ENCODE assay signal across 11 cellular contexts in genomic region chr11:119307219-119307618, GRCh38. TPM values are rescaled to one million over a fixed set of nuclear protein-coding genes. Genes with fewer than 3 reads are reported as not detected.
A peak's percentile ranks its signal among the peaks of the same experiment; 100 is the strongest.
DNase-seq lines count a peak whose midpoint lies in the region; ATAC-seq, FAIRE-seq and TF ChIP-seq lines count a peak whose summit lies in the region.
"Had no signal": no experiment of that assay in that cellular context is flagged by ENCODE, and none has a peak within 500 bp of the region (broad histone marks: within the 10 kb centered on the region; RNA-seq: fewer than 3 reads in every experiment).

No MANE protein-coding gene starts in this region.

- no peaks in the 10 kb centered on the region for H3K27me3 ChIP-seq in BJ (ENCODE audit: control insufficient read depth, insufficient read depth, low read length)
- H3K27me3 ChIP-seq in IMR-90 (ENCODE audit: control insufficient read depth, insufficient read depth, low read length), result no peaks in the 10 kb centered on the region
- H3K27me3 ChIP-seq in K562 (ENCODE audit: control insufficient read depth in 2 of 2, insufficient read depth in 2 of 2, low read length in 2 of 2), result no peaks in the 10 kb centered on the region
- no peaks in the 10 kb centered on the region for H3K27me3 ChIP-seq in PC-9 (ENCODE audit: insufficient read depth, low read depth)

- peaks cover 8% of the 10 kb centered on the region for H3K4me1 ChIP-seq in IMR-90 (ENCODE audit: control insufficient read depth, insufficient read depth, low read length)
- H3K4me1 ChIP-seq in K562 (replicated peaks in 1 of 2; ENCODE audit: control insufficient read depth in 2 of 2, insufficient read depth in 2 of 2, low read length in 2 of 2), result peaks cover 0 to 8% of the 10 kb centered on the region in 2 experiments; a peak in 2 of 5 replicates
- no peaks in the 10 kb centered on the region for H3K4me1 ChIP-seq in PC-9 (replicated peaks; ENCODE audit: insufficient read depth)

- peaks cover 4 to 35% of the 10 kb centered on the region in 2 experiments; a peak in 3 of 4 replicates for H3K79me1 ChIP-seq in IMR-90 (ENCODE audit: low read depth in 1 of 2, low read length in 2 of 2)

- H3K4me2 ChIP-seq in IMR-90 (ENCODE audit: low read depth, low read length) (no peak overlapping the region), K562 (ENCODE audit: insufficient read depth, low read length) (no peak overlapping the region), PC-9 (no peak overlapping the region)

- TF ChIP-seq RAD21 in IMR-90 (IDR thresholded peaks at IDR 0.05; ENCODE audit: low read length) (no peak; the same call in 1 of the 2 replicates), K562 (CRISPR knock-in tag; conservative IDR thresholded peaks at IDR 0.05 in 1 of 2, IDR thresholded peaks at IDR 0.05 in 1 of 2) (no peak; a peak in 1 of 4 replicates)

- H3K36me3 ChIP-seq in BJ (ENCODE audit: control insufficient read depth, insufficient read depth, low read length) (peaks cover 4% of the 10 kb centered on the region; the same call in 1 of the 2 replicates), IMR-90 (ENCODE audit: control insufficient read depth, insufficient read depth, low read length) (peaks cover 50% of the 10 kb centered on the region), K562 (ENCODE audit: control insufficient read depth, insufficient read depth, low read length) (peaks cover 76% of the 10 kb centered on the region), PC-9 (ENCODE audit: low read depth) (peaks cover 15% of the 10 kb centered on the region; the same call in 1 of the 2 replicates)

- H3K56ac ChIP-seq in IMR-90 (ENCODE audit: extremely low read depth, insufficient read depth, low read length), result no peak overlapping the region

- dilution Hi-C loops in IMR-90 (cut with HindIII; ENCODE audit: low sequenced_read_pairs, unreplicated experiment), result no loop called here

- peak overlapping the region; percentile 92 to 100 (median 99) for H3K27ac Mint-ChIP-seq in naive thymus-derived CD8-positive, alpha-beta T cell

- no peak overlapping the region for H3K14ac ChIP-seq in IMR-90 (replicated peaks; ENCODE audit: low read depth, low read length)

- H3K9me1 ChIP-seq in IMR-90 (ENCODE audit: insufficient read depth, low read length) (peaks cover 10% of the 10 kb centered on the region), K562 (ENCODE audit: control insufficient read depth, insufficient read depth, low read length) (no peaks in the 10 kb centered on the region)

- no peak overlapping the region for H2AK5ac ChIP-seq in IMR-90 (ENCODE audit: low read depth, low read length)

- no peak overlapping the region for H2BK15ac ChIP-seq in IMR-90 (ENCODE audit: low read depth, low read length)

- intact Hi-C loops in IMR-90 (cut with micrococcal nuclease), result no loop called here
- intact Hi-C loops in K562 (cut with micrococcal nuclease), result no loop called here
- intact Hi-C loops in PC-9 (cut with micrococcal nuclease; ENCODE audit: unreplicated experiment), result no loop called here

- H3K9ac ChIP-seq in IMR-90 (ENCODE audit: low read depth, low read length), result no peak overlapping the region
- H3K9ac ChIP-seq in K562 (ENCODE audit: insufficient read depth in 1 of 2, low read depth in 2 of 2, low read length in 2 of 2), result no peak overlapping the region

- no peaks in the 10 kb centered on the region for H3K9me3 Mint-ChIP-seq in naive thymus-derived CD8-positive, alpha-beta T cell

- no CpG with 5 or more reads among the region's 1 CpG for WGBS in IMR-90 (ENCODE audit: extremely low coverage in 2 of 2, insufficient read length in 1 of 2), 2 experiments
- WGBS in K562 (ENCODE audit: insufficient coverage, low coverage, missing lambda C conversion rate), result 33% methylated on average over 1 of the region's 1 CpG

- H3K9me3 ChIP-seq in IMR-90 (ENCODE audit: control insufficient read depth, insufficient read depth, low read length) (no peaks in the 10 kb centered on the region), K562 (replicated peaks; ENCODE audit: control insufficient read depth, insufficient read depth, low read depth, low read length) (no peaks in the 10 kb centered on the region), PC-9 (ENCODE audit: insufficient read depth, low read depth) (no peaks in the 10 kb centered on the region)

- DNase-seq in BJ (ENCODE audit: low read depth) (no peak), IMR-90 (no peak), K562 (ENCODE audit: extremely low read depth in 1 of 4, low spot score in 3 of 4) (peak in 1 of 4 experiments; percentile 42), PC-9 (no peak), NCI-H345 (lab: John Stamatoyannopoulos, UW) (no peak)
- no peak for DNase-seq in naive thymus-derived CD8-positive, alpha-beta T cell
- DNase-seq: activated CD4-positive, alpha-beta T cell treated with anti-CD3 and anti-CD28 coated beads for 4 hours; NCI-H748 treated with DMSO at 0.1 percent for 48 hours had no signal

- no peak overlapping the region for H3K4me3 ChIP-seq in BJ (ENCODE audit: low read depth, low read length)
- H3K4me3 ChIP-seq in IMR-90 (ENCODE audit: insufficient read depth, low read depth, low read length), result no peak overlapping the region
- no peak overlapping the region for H3K4me3 ChIP-seq in K562
- no peak overlapping the region for H3K4me3 ChIP-seq in PC-9

- peaks cover 20 to 41% (median 31%) of the 10 kb centered on the region in 4 donors for H3K4me1 Mint-ChIP-seq in naive thymus-derived CD8-positive, alpha-beta T cell

- peak overlapping the region in 4 of 10 donors; percentile 24 to 87 (median 80) for H3K4me3 Mint-ChIP-seq in naive thymus-derived CD8-positive, alpha-beta T cell

- no peaks in the 10 kb centered on the region for H3K27me3 Mint-ChIP-seq in naive thymus-derived CD8-positive, alpha-beta T cell

- H3K9me2 ChIP-seq in PC-9 (ENCODE audit: insufficient read depth), result no peaks in the 10 kb centered on the region

- H3F3A ChIP-seq in PC-9 (ENCODE audit: insufficient read depth, low read depth), result peaks cover 17% of the 10 kb centered on the region

- H2AK9ac ChIP-seq in IMR-90 (replicated peaks; ENCODE audit: low read depth, low read length, poor library complexity), result no peak overlapping the region

- H3K79me2 ChIP-seq in K562 (ENCODE audit: control insufficient read depth, insufficient read depth, low read length), result no peaks in the 10 kb centered on the region
- H3K79me2 ChIP-seq in PC-9 (ENCODE audit: low read depth), result no peaks in the 10 kb centered on the region

- ATAC-seq in IMR-90 (ENCODE audit: low read depth) (peak; percentile 40; the same call in 1 of the 2 replicates), K562 (peak; percentile 71), esophagus mucosa (no peak), GM21786 (IDR thresholded peaks at IDR 0.05; ENCODE audit: unreplicated experiment) (no peak)
- ATAC-seq in naive thymus-derived CD8-positive, alpha-beta T cell, result no peak

- FAIRE-seq in K562 (lab: Jason Lieb, UNC), result peak; percentile 32

- peaks cover 7% of the 10 kb centered on the region for H4K20me1 ChIP-seq in IMR-90 (ENCODE audit: insufficient read depth, low read length)
- H4K20me1 ChIP-seq in K562 (replicated peaks; ENCODE audit: control insufficient read depth, insufficient read depth, low read length), result no peaks in the 10 kb centered on the region
- H4K20me1 ChIP-seq in PC-9 (ENCODE audit: insufficient read depth), result no peaks in the 10 kb centered on the region

- H4K5ac ChIP-seq in IMR-90 (ENCODE audit: low read depth, low read length), result no peak overlapping the region

- BruUV-seq in IMR-90 (replicated peaks; lab: Mats Ljungman, UMichigan) (no TSS peak), K562 (replicated peaks; lab: Mats Ljungman, UMichigan) (no TSS peak), PC-9 (replicated peaks; lab: Mats Ljungman, UMichigan) (no TSS peak)

- no peak overlapping the region for H2BK20ac ChIP-seq in IMR-90 (ENCODE audit: low read depth, low read length)

- H3K36me3 Mint-ChIP-seq in naive thymus-derived CD8-positive, alpha-beta T cell, result peaks cover 5 to 35% (median 6%) of the 10 kb centered on the region in 3 donors

- no peak overlapping the region for H3K4ac ChIP-seq in IMR-90 (ENCODE audit: low read depth, low read length)

- H3K23ac ChIP-seq in IMR-90 (ENCODE audit: low read depth, low read length), result no peak overlapping the region

- H4K8ac ChIP-seq in IMR-90 (ENCODE audit: low read depth in 2 of 2, low read length in 2 of 2), result no peak overlapping the region

- H2AFZ ChIP-seq in IMR-90 (replicated peaks; ENCODE audit: low read length, poor library complexity) (no peak overlapping the region), K562 (ENCODE audit: low read depth, low read length) (no peak overlapping the region), PC-9 (no peak overlapping the region)

- in situ Hi-C loops in IMR-90 (cut with MboI; ENCODE audit: low sequenced_read_pairs), result no loop called here
- in situ Hi-C loops in K562 (cut with MboI), result no loop called here

- no peak for TF ChIP-seq EP300 in K562 (IDR thresholded peaks at IDR 0.05; ENCODE audit: low read length)

- no peak overlapping the region for H3K27ac ChIP-seq in IMR-90 (ENCODE audit: insufficient read depth, low read length)
- H3K27ac ChIP-seq in K562 (ENCODE audit: extremely low read depth, low read depth, low read length), result no peak overlapping the region
- no peak overlapping the region for H3K27ac ChIP-seq in PC-9

- H2BK5ac ChIP-seq in IMR-90 (ENCODE audit: low read depth, low read length, poor library complexity, severe bottlenecking), result no peak overlapping the region

- no peak overlapping the region for H2BK120ac ChIP-seq in IMR-90 (ENCODE audit: low read depth, low read length)

- TF ChIP-seq POLR2A in IMR-90 (IDR thresholded peaks at IDR 0.05; ENCODE audit: low read depth, low read length), result no peak
- no peak for TF ChIP-seq POLR2A in K562 (conservative IDR thresholded peaks at IDR 0.05)

- peak; percentile 17; the same call in 1 of the 2 replicates for TF ChIP-seq CTCF in BJ (IDR thresholded peaks at IDR 0.05; ENCODE audit: insufficient read depth, low read depth, low read length)
- peak; percentile 30; the same call in 1 of the 2 replicates for TF ChIP-seq CTCF in IMR-90 (conservative IDR thresholded peaks at IDR 0.05; ENCODE audit: low read depth, low read length)
- TF ChIP-seq CTCF in K562 (IDR thresholded peaks at IDR 0.05 in 2 of 3, conservative IDR thresholded peaks at IDR 0.05 in 1 of 3; ENCODE audit: insufficient read depth in 2 of 3, low read depth in 1 of 3, low read length in 3 of 3), result peak; percentile 25 to 46 (median 31); a peak in 4 of 6 replicates
- TF ChIP-seq CTCF in PC-9 (conservative IDR thresholded peaks at IDR 0.05), result no peak

- no peak overlapping the region for H4K91ac ChIP-seq in IMR-90 (ENCODE audit: insufficient read depth, low read depth, low read length)

- no peak overlapping the region for H3K18ac ChIP-seq in IMR-90 (ENCODE audit: low read depth, low read length)

- POLR2A ChIA-PET in BJ (lab: Charles Lee) (no interaction called here), IMR-90 (lab: Charles Lee; ENCODE audit: unreplicated experiment) (interaction anchor here (1.1 kb wide), 1 partner anchor 14 kb away, joined by 4 read pairs; no protein-coding TSS in a partner anchor), K562 (lab: Yijun Ruan, JAX) (interaction anchor here (0.8 to 2.5 kb wide), 5 partner anchors 9 to 18 kb away, joined by 3 to 14 read pairs (median 4); partner anchors contain the start of gene MCAM), PC-9 (lab: Charles Lee; ENCODE audit: unreplicated experiment) (interaction anchor here (0.7 kb wide), 2 partner anchors 100 to 1029 kb away, joined by 6 to 21 read pairs; no protein-coding TSS in a partner anchor)
- POLR2A ChIA-PET in naive thymus-derived CD8-positive, alpha-beta T cell (lab: Charles Lee), result interaction anchor here (0.5 to 7.8 kb wide), 8 partner anchors 9 to 222 kb away, joined by 3 to 138 read pairs (median 4); partner anchors contain the start of genes MCAM and RNF26

- CTCF ChIA-PET in BJ (lab: Yijun Ruan, JAX), result interaction anchor here (0.6 to 2.4 kb wide), 9 partner anchors 9 to 414 kb away, joined by 3 to 11 read pairs (median 4); no protein-coding TSS in a partner anchor
- CTCF ChIA-PET in IMR-90 (lab: Yijun Ruan, JAX), result interaction anchor here (0.9 to 1.2 kb wide), 3 partner anchors 8 to 33 kb away, joined by 3 to 4 read pairs (median 4); no protein-coding TSS in a partner anchor
- CTCF ChIA-PET in K562 (lab: Yijun Ruan, JAX; ENCODE audit: low intra/inter-chr PET ratio), result interaction anchor here (0.6 kb wide), 1 partner anchor 211 kb away, joined by 3 read pairs; no protein-coding TSS in a partner anchor
- CTCF ChIA-PET in PC-9 (lab: Charles Lee), result interaction anchor here (0.7 kb wide), 1 partner anchor 31 kb away, joined by 3 read pairs; no protein-coding TSS in a partner anchor

RNA-seq across cellular contexts. Expression of gene MCAM, which starts 9.7 kb away (rescaled TPM):
- 11.6 and 19.2 TPM in 2 replicates for polyA plus RNA-seq in BJ (2011; rRNA removed)
- 7.8 and 10.7 TPM in 2 replicates for polyA minus RNA-seq in BJ (2011; rRNA and poly(A)+ RNA removed)
- 131 and 165 TPM in 2 replicates for total RNA-seq in IMR-90 (2012; rRNA removed)
- polyA plus RNA-seq in IMR-90 (2012; rRNA removed), result 79.4 and 95.1 TPM in 2 replicates
- polyA plus RNA-seq in IMR-90 (2012; cell fraction: cytosol; rRNA removed), result 197 and 220 TPM in 2 replicates
- 58.2 and 150 TPM in 2 replicates for polyA plus RNA-seq in IMR-90 (2012; cell fraction: nucleus; rRNA removed; ENCODE audit: low replicate concordance)
- 64.2 and 225 TPM in 2 replicates for total RNA-seq in K562 (2011; cell fraction: chromatin; rRNA removed; ENCODE audit: low replicate concordance)
- 163 and 199 TPM in 2 replicates for total RNA-seq in K562 (2011; cell fraction: nucleolus; rRNA removed)
- total RNA-seq in K562 (2011; cell fraction: nucleoplasm; rRNA removed), result 109 and 119 TPM in 2 replicates
- total RNA-seq in K562 (2014; rRNA removed), result 79.0 and 79.5 TPM in 2 replicates
- total RNA-seq in K562 (2014; rRNA removed; fragmentation: Illumina TruSeq; extraction: Trizol), result 33.1 and 35.6 TPM in 2 replicates
- total RNA-seq in K562 (2015; rRNA removed; fragmentation: Illumina TruSeq; extraction: Trizol), result 25.8 and 27.1 TPM in 2 replicates
- 69.1 and 87.0 TPM in 2 replicates for total RNA-seq in K562 (2021)
- 38.0 and 53.6 TPM in 2 replicates for polyA plus RNA-seq in K562 (2011; rRNA removed)
- 86.7 and 421 TPM in 2 replicates for polyA plus RNA-seq in K562 (2011; cell fraction: cytosol; rRNA removed)
- polyA plus RNA-seq in K562 (2011; cell fraction: nucleus; rRNA removed), result 37.8 and 96.0 TPM in 2 replicates
- polyA plus RNA-seq in K562 (2012), result 36.5 and 57.4 TPM in 2 replicates
- polyA plus RNA-seq in K562 (2014; fragmentation: Illumina TruSeq; extraction: Trizol), result 68.2 and 101 TPM in 2 replicates
- polyA plus RNA-seq in K562 (2014; fragmentation: Nextera tagmentation; extraction: Ambion mirVana), result 10 to 100 TPM; 14.7 to 15.6 TPM
- 57.5 and 118 TPM in 2 replicates for polyA plus RNA-seq in K562 (2014; rRNA removed)
- 17.7 and 42.5 TPM in 2 replicates for polyA minus RNA-seq in K562 (2011; rRNA and poly(A)+ RNA removed)
- polyA minus RNA-seq in K562 (2011; cell fraction: cytosol; rRNA and poly(A)+ RNA removed), result 43.6 and 63.5 TPM in 2 replicates
- polyA minus RNA-seq in K562 (2011; cell fraction: nucleus; rRNA and poly(A)+ RNA removed), result 33.2 and 52.1 TPM in 2 replicates
- under 1 TPM; 0.33 to 0.55 TPM for total RNA-seq in naive thymus-derived CD8-positive, alpha-beta T cell
- 1 to 10 TPM in 1 of 3 donors, under 1 TPM in 2; 0.35 to 1.2 (median 0.65) TPM for polyA plus RNA-seq in naive thymus-derived CD8-positive, alpha-beta T cell
- total RNA-seq in PC-9 (2021), result 38.8 and 54.5 TPM in 2 replicates
- total RNA-seq in esophagus mucosa, result 25.0 TPM

RNA-seq across cellular contexts. Expression of gene RNF26, which starts 27.1 kb away (rescaled TPM):
- 38.4 and 65.1 TPM in 2 replicates for polyA plus RNA-seq in BJ (2011; rRNA removed)
- 59.0 and 73.0 TPM in 2 replicates for polyA minus RNA-seq in BJ (2011; rRNA and poly(A)+ RNA removed)
- total RNA-seq in IMR-90 (2012; rRNA removed), result 3.4 and 3.6 TPM in 2 replicates
- 36.7 and 38.1 TPM in 2 replicates for polyA plus RNA-seq in IMR-90 (2012; rRNA removed)
- polyA plus RNA-seq in IMR-90 (2012; cell fraction: cytosol; rRNA removed), result 34.0 and 44.0 TPM in 2 replicates
- 7.8 and 14.3 TPM in 2 replicates for polyA plus RNA-seq in IMR-90 (2012; cell fraction: nucleus; rRNA removed; ENCODE audit: low replicate concordance)
- 18.1 and 52.5 TPM in 2 replicates for total RNA-seq in K562 (2011; cell fraction: chromatin; rRNA removed; ENCODE audit: low replicate concordance)
- total RNA-seq in K562 (2011; cell fraction: nucleolus; rRNA removed), result 71.2 and 72.0 TPM in 2 replicates
- 65.0 and 76.6 TPM in 2 replicates for total RNA-seq in K562 (2011; cell fraction: nucleoplasm; rRNA removed)
- total RNA-seq in K562 (2014; rRNA removed), result 7.3 and 10.0 TPM in 2 replicates
- 8.7 and 9.3 TPM in 2 replicates for total RNA-seq in K562 (2014; rRNA removed; fragmentation: Illumina TruSeq; extraction: Trizol)
- total RNA-seq in K562 (2015; rRNA removed; fragmentation: Illumina TruSeq; extraction: Trizol), result 12.7 and 13.9 TPM in 2 replicates
- 50.0 and 53.6 TPM in 2 replicates for total RNA-seq in K562 (2021)
- 16.3 and 27.7 TPM in 2 replicates for polyA plus RNA-seq in K562 (2011; rRNA removed)
- polyA plus RNA-seq in K562 (2011; cell fraction: cytosol; rRNA removed), result 48.6 and 60.9 TPM in 2 replicates
- 20.0 and 26.8 TPM in 2 replicates for polyA plus RNA-seq in K562 (2011; cell fraction: nucleus; rRNA removed)
- polyA plus RNA-seq in K562 (2012), result 40.1 and 40.8 TPM in 2 replicates
- polyA plus RNA-seq in K562 (2014; fragmentation: Illumina TruSeq; extraction: Trizol), result 39.5 and 48.8 TPM in 2 replicates
- polyA plus RNA-seq in K562 (2014; fragmentation: Nextera tagmentation; extraction: Ambion mirVana), result 1 to 10 TPM; 5.3 to 8.4 TPM
- polyA plus RNA-seq in K562 (2014; rRNA removed), result 25.9 and 26.7 TPM in 2 replicates
- 24.3 and 29.3 TPM in 2 replicates for polyA minus RNA-seq in K562 (2011; rRNA and poly(A)+ RNA removed)
- polyA minus RNA-seq in K562 (2011; cell fraction: cytosol; rRNA and poly(A)+ RNA removed), result 44.8 and 51.4 TPM in 2 replicates
- 19.1 and 29.9 TPM in 2 replicates for polyA minus RNA-seq in K562 (2011; cell fraction: nucleus; rRNA and poly(A)+ RNA removed)
- total RNA-seq in naive thymus-derived CD8-positive, alpha-beta T cell, result 10 to 100 TPM; 19.8 to 21.1 TPM
- 10 to 100 TPM; 37.0 to 45.9 (median 39.6) TPM for polyA plus RNA-seq in naive thymus-derived CD8-positive, alpha-beta T cell
- 55.0 and 64.3 TPM in 2 replicates for total RNA-seq in PC-9 (2021)
- total RNA-seq in esophagus mucosa, result 22.2 TPM

RNA-seq across cellular contexts. Expression of gene C1QTNF5, which starts 33.5 kb away (rescaled TPM):
- polyA plus RNA-seq in BJ (2011; rRNA removed) (12.2 and 19.4 TPM in 2 replicates), IMR-90 (2012; rRNA removed) (5.4 and 5.8 TPM in 2 replicates), K562 (2011; rRNA removed) (0.35 and 0.41 TPM in 2 replicates), K562 (2014; fragmentation: Illumina TruSeq; extraction: Trizol) (0.19 and 0.25 TPM in 2 replicates), K562 (2014; fragmentation: Nextera tagmentation; extraction: Ambion mirVana) (under 1 TPM in 1 of 2 experiments, not detected in 1; 0.07 TPM), K562 (2014; rRNA removed) (0.45 and 0.76 TPM in 2 replicates)
- polyA minus RNA-seq in BJ (2011; rRNA and poly(A)+ RNA removed), result 4.5 and 6.3 TPM in 2 replicates
- total RNA-seq in IMR-90 (2012; rRNA removed) (1.9 and 2.0 TPM in 2 replicates), K562 (2014; rRNA removed) (0.18 and 0.82 TPM in 2 replicates), K562 (2014; rRNA removed; fragmentation: Illumina TruSeq; extraction: Trizol) (0.13 and 0.18 TPM in 2 replicates), K562 (2015; rRNA removed; fragmentation: Illumina TruSeq; extraction: Trizol) (0.22 TPM in 1 of 2 replicates, not detected in the other), K562 (2021) (0.47 and 0.65 TPM in 2 replicates), PC-9 (2021) (not detected in 2 replicates), esophagus mucosa (2.0 TPM)
- polyA plus RNA-seq in IMR-90 (2012; cell fraction: cytosol; rRNA removed), result 5.1 and 9.5 TPM in 2 replicates
- polyA plus RNA-seq in IMR-90 (2012; cell fraction: nucleus; rRNA removed; ENCODE audit: low replicate concordance), result 5.6 and 7.4 TPM in 2 replicates
- total RNA-seq in K562 (2011; cell fraction: chromatin; rRNA removed; ENCODE audit: low replicate concordance), result 0.95 TPM in 1 of 2 replicates, not detected in the other
- 1.1 and 1.2 TPM in 2 replicates for total RNA-seq in K562 (2011; cell fraction: nucleolus; rRNA removed)
- total RNA-seq in K562 (2011; cell fraction: nucleoplasm; rRNA removed), result 0.88 TPM in 1 of 2 replicates, not detected in the other
- 0.46 and 1.2 TPM in 2 replicates for polyA plus RNA-seq in K562 (2011; cell fraction: cytosol; rRNA removed)
- 1.4 and 1.5 TPM in 2 replicates for polyA plus RNA-seq in K562 (2011; cell fraction: nucleus; rRNA removed)
- polyA plus RNA-seq in K562 (2012), result 0.35 and 0.79 TPM in 2 replicates
- polyA minus RNA-seq in K562 (2011; rRNA and poly(A)+ RNA removed), result 0.12 TPM in 1 of 2 replicates, not detected in the other
- not detected in 2 replicates for polyA minus RNA-seq in K562 (2011; cell fraction: cytosol; rRNA and poly(A)+ RNA removed)
- 0.44 and 0.54 TPM in 2 replicates for polyA minus RNA-seq in K562 (2011; cell fraction: nucleus; rRNA and poly(A)+ RNA removed)
- total RNA-seq in naive thymus-derived CD8-positive, alpha-beta T cell, result not detected
- not detected for polyA plus RNA-seq in naive thymus-derived CD8-positive, alpha-beta T cell

RNA-seq across cellular contexts. Expression of gene MFRP, which starts 39.3 kb away (rescaled TPM):
- polyA plus RNA-seq in BJ (2011; rRNA removed), result not detected in 2 replicates
- polyA minus RNA-seq in BJ (2011; rRNA and poly(A)+ RNA removed), result not detected in 2 replicates
- not detected in 2 replicates for total RNA-seq in IMR-90 (2012; rRNA removed)
- not detected in 2 replicates for polyA plus RNA-seq in IMR-90 (2012; rRNA removed)
- polyA plus RNA-seq in IMR-90 (2012; cell fraction: cytosol; rRNA removed), result 0.02 and 0.05 TPM in 2 replicates
- polyA plus RNA-seq in IMR-90 (2012; cell fraction: nucleus; rRNA removed; ENCODE audit: low replicate concordance), result not detected in 2 replicates
- total RNA-seq in K562 (2011; cell fraction: chromatin; rRNA removed; ENCODE audit: low replicate concordance), result not detected in 2 replicates
- not detected in 2 replicates for total RNA-seq in K562 (2011; cell fraction: nucleolus; rRNA removed)
- not detected in 2 replicates for total RNA-seq in K562 (2011; cell fraction: nucleoplasm; rRNA removed)
- not detected in 2 replicates for total RNA-seq in K562 (2014; rRNA removed)
- total RNA-seq in K562 (2014; rRNA removed; fragmentation: Illumina TruSeq; extraction: Trizol), result not detected in 2 replicates
- not detected in 2 replicates for total RNA-seq in K562 (2015; rRNA removed; fragmentation: Illumina TruSeq; extraction: Trizol)
- not detected in 2 replicates for total RNA-seq in K562 (2021)
- polyA plus RNA-seq in K562 (2011; rRNA removed), result not detected in 2 replicates
- polyA plus RNA-seq in K562 (2011; cell fraction: cytosol; rRNA removed), result not detected in 2 replicates
- not detected in 2 replicates for polyA plus RNA-seq in K562 (2011; cell fraction: nucleus; rRNA removed)
- polyA plus RNA-seq in K562 (2012), result not detected in 2 replicates
- polyA plus RNA-seq in K562 (2014; fragmentation: Illumina TruSeq; extraction: Trizol), result not detected in 2 replicates
- polyA plus RNA-seq in K562 (2014; fragmentation: Nextera tagmentation; extraction: Ambion mirVana), result not detected
- not detected in 2 replicates for polyA plus RNA-seq in K562 (2014; rRNA removed)
- polyA minus RNA-seq in K562 (2011; rRNA and poly(A)+ RNA removed), result not detected in 2 replicates
- polyA minus RNA-seq in K562 (2011; cell fraction: cytosol; rRNA and poly(A)+ RNA removed), result not detected in 2 replicates
- not detected in 2 replicates for polyA minus RNA-seq in K562 (2011; cell fraction: nucleus; rRNA and poly(A)+ RNA removed)
- total RNA-seq in naive thymus-derived CD8-positive, alpha-beta T cell, result not detected
- polyA plus RNA-seq in naive thymus-derived CD8-positive, alpha-beta T cell, result not detected
- not detected in 2 replicates for total RNA-seq in PC-9 (2021)
- not detected for total RNA-seq in esophagus mucosa
- total RNA-seq: liver had no signal
- polyA plus RNA-seq: liver had no signal

Comparison
In these comparisons a context has a peak if more than half of its experiments do, and no peak if none do; other contexts are left out.
1. ATAC-seq: peak in IMR-90 (single experiment) and K562 (single experiment); none in naive thymus-derived CD8-positive, alpha-beta T cell (0 of 2), esophagus mucosa (single experiment) and GM21786 (single experiment).
2. RNA of gene MCAM, which starts 9.7 kb away (total RNA-seq): 131 to 165 TPM in IMR-90, 25.8 to 225 TPM in K562, 38.8 to 54.5 TPM in PC-9 and 25.0 TPM in esophagus mucosa (single experiment); 0.33 to 0.55 TPM in naive thymus-derived CD8-positive, alpha-beta T cell; every median in the first group is over 10 times any median in the second.